In genomic region chr10:110802551-110803238, GRCh38 we compare ENCODE assay signal across 8 cellular contexts.
DNase-seq lines count a peak whose midpoint lies in the region; ATAC-seq and TF ChIP-seq lines count a peak whose summit lies in the region.

No MANE protein-coding gene starts in this region.

- H3K4me1 Mint-ChIP-seq in brain = peaks cover 38% of the 10 kb centered on the region
- peaks cover 44% of the 10 kb centered on the region for H3K4me1 Mint-ChIP-seq in stimulated activated effector memory CD8-positive, alpha-beta T cell treated with anti-CD3 and anti-CD28 coated beads, Interleukin-12 subunit alpha, Interleukin-12 subunit beta, amount 100 ng/mL, for 72 hours

- peaks cover 4% of the 10 kb centered on the region for H3K36me3 Mint-ChIP-seq in brain
- H3K36me3 Mint-ChIP-seq in stimulated activated effector memory CD8-positive, alpha-beta T cell treated with anti-CD3 and anti-CD28 coated beads, Interleukin-12 subunit alpha, Interleukin-12 subunit beta, amount 100 ng/mL, for 72 hours = no peaks in the 10 kb centered on the region

- peaks cover 0 to 4% (median 0%) of the 10 kb centered on the region in 5 experiments for H3K9me3 Mint-ChIP-seq in brain
- no peaks in the 10 kb centered on the region for H3K9me3 Mint-ChIP-seq in stimulated activated effector memory CD8-positive, alpha-beta T cell treated with anti-CD3 and anti-CD28 coated beads, Interleukin-12 subunit alpha, Interleukin-12 subunit beta, amount 100 ng/mL, for 72 hours

- peak; percentile 58 for ATAC-seq in GM21360 (IDR thresholded peaks at IDR 0.05; ENCODE audit: unreplicated experiment)
- ATAC-seq in stimulated activated effector memory CD8-positive, alpha-beta T cell treated with anti-CD3 and anti-CD28 coated beads, Interleukin-12 subunit alpha, Interleukin-12 subunit beta, amount 100 ng/mL, for 72 hours = peak; percentile 79

- no peak for TF ChIP-seq CTCF in brain (conservative IDR thresholded peaks at IDR 0.05)

- peak overlapping the region; percentile 55 to 92 (median 76) for H3K27ac Mint-ChIP-seq in brain
- peak overlapping the region; percentile 21 for H3K27ac Mint-ChIP-seq in stimulated activated effector memory CD8-positive, alpha-beta T cell treated with anti-CD3 and anti-CD28 coated beads, Interleukin-12 subunit alpha, Interleukin-12 subunit beta, amount 100 ng/mL, for 72 hours

- H3K4me3 Mint-ChIP-seq in brain = peak overlapping the region in 4 of 5 experiments; percentile 4 to 55 (median 42)
- H3K4me3 Mint-ChIP-seq in stimulated activated effector memory CD8-positive, alpha-beta T cell treated with anti-CD3 and anti-CD28 coated beads, Interleukin-12 subunit alpha, Interleukin-12 subunit beta, amount 100 ng/mL, for 72 hours = peak overlapping the region; percentile 25

- peaks cover 4% of the 10 kb centered on the region for H3K27me3 Mint-ChIP-seq in brain

- DNase-seq in DMS79 (lab: John Stamatoyannopoulos, UW) = peak; percentile 76
- DNase-seq in HS-5 (ENCODE audit: low read depth) = peak; percentile 11
- DNase-seq in OCI-M1 (lab: John Stamatoyannopoulos, UW) = peak; percentile 75
- DNase-seq in hypothalamus (lab: John Stamatoyannopoulos, UW) = peak in 27 of 51 donors; percentile 6 to 70 (median 44)
- DNase-seq in stimulated activated effector memory CD8-positive, alpha-beta T cell treated with anti-CD3 and anti-CD28 coated beads, Interleukin-12 subunit alpha, Interleukin-12 subunit beta, amount 100 ng/mL, for 72 hours (ENCODE audit: low spot score in 2 of 2) = no peak
- DNase-seq in inferior parietal cortex (ENCODE audit: extremely low spot score) = no peak

Comparison
In these comparisons a context has a peak if more than half of its experiments do, and no peak if none do; other contexts are left out.
1. DNase-seq: peak in DMS79 (single experiment), HS-5 (single experiment), OCI-M1 (single experiment) and hypothalamus (27 of 51); none in stimulated activated effector memory CD8-positive, alpha-beta T cell treated with anti-CD3 and anti-CD28 coated beads, Interleukin-12 subunit alpha, Interleukin-12 subunit beta, amount 100 ng/mL, for 72 hours (0 of 2) and inferior parietal cortex (single experiment).